Comparison of ENCODE assay signal across 8 cellular contexts in the genomic region with DNA sequence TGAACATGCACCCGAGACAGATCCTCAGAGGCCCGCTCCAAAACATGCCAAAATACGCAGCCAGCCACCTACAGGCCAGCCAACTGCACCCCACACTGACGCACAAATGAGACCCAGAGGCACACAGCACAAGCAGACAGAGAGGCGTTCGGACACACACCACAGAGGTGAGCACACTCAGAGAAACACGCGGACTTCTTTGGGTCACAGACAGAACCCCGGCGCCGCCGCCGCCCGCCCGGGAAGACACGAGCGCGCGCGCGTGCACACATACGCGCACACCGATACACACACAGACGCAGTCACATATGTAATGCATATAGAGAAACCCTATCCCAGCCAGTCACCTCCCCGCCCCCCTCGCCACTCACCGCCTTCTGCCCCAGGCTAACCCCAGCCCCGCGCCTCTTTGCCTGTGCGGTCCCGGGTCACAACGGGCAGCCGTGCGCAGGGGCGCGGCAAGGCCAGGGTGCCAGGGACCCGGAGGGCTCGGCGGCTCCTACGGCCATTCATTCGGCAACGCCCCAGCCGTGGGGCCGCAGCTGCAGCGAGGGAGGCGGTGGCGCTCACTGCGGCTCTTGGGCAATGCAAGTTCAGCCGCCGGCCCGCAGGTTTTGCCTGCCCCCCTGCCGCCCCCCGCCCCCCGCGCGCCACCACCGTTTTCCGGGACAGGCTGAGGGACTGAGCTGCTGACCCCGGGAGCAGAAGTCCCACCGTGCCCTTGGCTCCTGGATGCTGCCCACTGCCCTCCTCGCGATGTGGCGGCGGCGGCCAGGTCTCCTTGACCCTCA. TPM values are rescaled to one million over a fixed set of nuclear protein-coding genes. Genes with fewer than 3 reads are reported as not detected.
DNase-seq lines count a peak whose midpoint lies in the region; ATAC-seq lines count a peak whose summit lies in the region.

No MANE protein-coding gene starts in this region.

- intact Hi-C loops in activated CD4-positive, alpha-beta T cell treated with anti-CD3 and anti-CD28 coated beads, Interleukin-2, amount 10 ng/mL, durations not matched to agents 24 days and 14 days (cut with micrococcal nuclease): loop anchor here (1.0 to 5.0 kb wide), 6 partner anchors 37 to 178 kb away; partner anchors contain the start of genes NDUFA1, RNF113A, RPL39 and UBE2A

- peak overlapping the region; percentile 99 for H3K27ac Mint-ChIP-seq in activated CD4-positive, alpha-beta T cell treated with anti-CD3 and anti-CD28 coated beads, Interleukin-2, amount 10 ng/mL, durations not matched to agents 24 days and 14 days
- H3K27ac Mint-ChIP-seq in stimulated activated naive CD8-positive, alpha-beta T cell treated with anti-CD3 and anti-CD28 coated beads, Interleukin-15, amount 100 ng/mL, for 72 hours: peak overlapping the region; percentile 98 to 99

- peaks cover 8% of the 10 kb centered on the region for H3K36me3 Mint-ChIP-seq in activated CD4-positive, alpha-beta T cell treated with anti-CD3 and anti-CD28 coated beads, Interleukin-2, amount 10 ng/mL, durations not matched to agents 24 days and 14 days (ENCODE audit: low read depth)

- H3K4me1 Mint-ChIP-seq in activated CD4-positive, alpha-beta T cell treated with anti-CD3 and anti-CD28 coated beads, Interleukin-2, amount 10 ng/mL, durations not matched to agents 24 days and 14 days: peaks cover 10% of the 10 kb centered on the region
- peaks cover 34% of the 10 kb centered on the region for H3K4me1 Mint-ChIP-seq in stimulated activated naive CD8-positive, alpha-beta T cell treated with anti-CD3 and anti-CD28 coated beads, Interleukin-15, amount 100 ng/mL, for 72 hours

- peak overlapping the region; percentile 96 for H3K4me3 Mint-ChIP-seq in activated CD4-positive, alpha-beta T cell treated with anti-CD3 and anti-CD28 coated beads, Interleukin-2, amount 10 ng/mL, durations not matched to agents 24 days and 14 days
- peak overlapping the region; percentile 96 to 97 for H3K4me3 Mint-ChIP-seq in stimulated activated naive CD8-positive, alpha-beta T cell treated with anti-CD3 and anti-CD28 coated beads, Interleukin-15, amount 100 ng/mL, for 72 hours

- ATAC-seq in GM18909 (IDR thresholded peaks at IDR 0.05; ENCODE audit: poor library complexity, unreplicated experiment): peak; percentile 39
- peak; percentile 56 for ATAC-seq in stimulated activated naive CD8-positive, alpha-beta T cell treated with anti-CD3 and anti-CD28 coated beads, Interleukin-15, amount 100 ng/mL, for 72 hours
- no peak for ATAC-seq in HG02610 (IDR thresholded peaks at IDR 0.05; ENCODE audit: unreplicated experiment)

- DNase-seq in AG20443 (ENCODE audit: low spot score): peak; percentile 28
- DNase-seq in NAMALWA (ENCODE audit: low spot score): peak; percentile 78
- DNase-seq in activated CD4-positive, alpha-beta T cell treated with anti-CD3 and anti-CD28 coated beads, Interleukin-2, amount 10 ng/mL, durations not matched to agents 24 days and 14 days: peak; percentile 87
- DNase-seq in ecto neural progenitor cell (ENCODE audit: low spot score): peak; percentile 58
- DNase-seq in mesenteric fat pad (ENCODE audit: low spot score): peak; percentile 88
- peak; percentile 56 to 70 for DNase-seq in stimulated activated naive CD8-positive, alpha-beta T cell treated with anti-CD3 and anti-CD28 coated beads, Interleukin-15, amount 100 ng/mL, for 72 hours

- no peaks in the 10 kb centered on the region for H3K27me3 Mint-ChIP-seq in activated CD4-positive, alpha-beta T cell treated with anti-CD3 and anti-CD28 coated beads, Interleukin-2, amount 10 ng/mL, durations not matched to agents 24 days and 14 days
- no peaks in the 10 kb centered on the region for H3K27me3 Mint-ChIP-seq in stimulated activated naive CD8-positive, alpha-beta T cell treated with anti-CD3 and anti-CD28 coated beads, Interleukin-15, amount 100 ng/mL, for 72 hours

- H3K9me3 Mint-ChIP-seq in activated CD4-positive, alpha-beta T cell treated with anti-CD3 and anti-CD28 coated beads, Interleukin-2, amount 10 ng/mL, durations not matched to agents 24 days and 14 days: no peaks in the 10 kb centered on the region
- H3K9me3 Mint-ChIP-seq in stimulated activated naive CD8-positive, alpha-beta T cell treated with anti-CD3 and anti-CD28 coated beads, Interleukin-15, amount 100 ng/mL, for 72 hours: no peaks in the 10 kb centered on the region

RNA-seq across cellular contexts. Expression of gene SEPTIN6, which starts 0.5 kb away (rescaled TPM):
- 151 and 153 TPM in 2 replicates for total RNA-seq in activated CD4-positive, alpha-beta T cell treated with anti-CD3 and anti-CD28 coated beads, Interleukin-2, amount 10 ng/mL, durations not matched to agents 24 days and 14 days
- 16.1 TPM for total RNA-seq in mesenteric fat pad

Comparison
In these comparisons a context has a peak if more than half of its experiments do, and no peak if none do; other contexts are left out.
1. DNase-seq: peak in every context shown above with its lines; median percentile 88 in mesenteric fat pad; 87 in activated CD4-positive, alpha-beta T cell treated with anti-CD3 and anti-CD28 coated beads, Interleukin-2, amount 10 ng/mL, durations not matched to agents 24 days and 14 days; 78 in NAMALWA; 63 in stimulated activated naive CD8-positive, alpha-beta T cell treated with anti-CD3 and anti-CD28 coated beads, Interleukin-15, amount 100 ng/mL, for 72 hours; 58 in ecto neural progenitor cell; 28 in AG20443.